Comparison of ENCODE assay signal across 8 cellular contexts in the genomic region with DNA sequence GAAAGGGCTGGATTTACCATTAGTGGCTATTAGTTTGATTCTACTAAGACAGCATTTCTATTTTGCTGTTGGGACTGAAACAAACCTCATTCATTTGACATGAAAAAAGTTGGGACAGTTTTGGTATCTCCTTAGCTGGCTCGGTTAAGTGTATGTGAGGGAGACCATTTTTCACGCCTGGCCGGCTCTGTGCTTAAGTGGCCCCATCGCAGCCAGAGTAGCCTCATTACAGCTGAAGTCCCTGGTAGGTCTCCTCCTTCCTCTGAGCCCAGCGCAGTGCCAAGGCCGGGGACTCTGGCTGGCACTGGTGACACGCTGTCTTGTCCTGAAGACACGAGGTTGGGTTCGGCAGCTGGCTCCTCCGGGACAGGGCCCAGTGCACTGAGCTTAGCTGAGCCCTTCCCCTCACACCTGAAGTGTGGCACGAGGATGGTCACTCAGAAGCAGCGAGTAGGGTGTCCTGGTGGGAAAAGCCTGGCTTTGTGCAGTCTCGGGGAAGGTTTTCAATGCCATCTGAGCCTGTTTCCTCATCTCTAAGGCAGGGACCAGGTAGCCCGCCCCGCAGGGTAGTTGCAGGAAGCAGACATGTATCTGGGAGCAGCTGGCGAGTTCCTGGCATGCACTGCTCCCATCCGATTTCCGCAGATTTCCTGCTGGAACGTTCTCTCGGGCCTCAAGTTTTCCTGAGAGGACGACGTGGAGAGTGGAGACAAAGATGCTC.
A peak's percentile ranks its signal among the peaks of the same experiment; 100 is the strongest.
DNase-seq lines count a peak whose midpoint lies in the region; ATAC-seq, FAIRE-seq and TF ChIP-seq lines count a peak whose summit lies in the region.

No MANE protein-coding gene starts in this region.

- no peak for DNase-seq in Karpas-422
- DNase-seq in brain microvascular endothelial cell = no peak
- peak; percentile 57 for DNase-seq in lower lobe of right lung
- DNase-seq in NCI-H2107 treated with DMSO at 0.1 percent for 48 hours (lab: John Stamatoyannopoulos, UW; ENCODE audit: unreplicated experiment) = no peak
- no peak for DNase-seq in cerebellum (ENCODE audit: low spot score)
- no peak for DNase-seq in RCC 7860 (ENCODE audit: low spot score)

- in situ Hi-C loops in brain microvascular endothelial cell (cut with HindIII; ENCODE audit: low pct_ligation_motif_present, low sequenced_read_pairs) = no loop called here

- H3K9ac ChIP-seq in ES-I3 (ENCODE audit: low read depth, low read length) (peak overlapping the region; percentile 45), Karpas-422 (ENCODE audit: low read length) (peak overlapping the region; percentile 80)

- TF ChIP-seq CTCF in brain microvascular endothelial cell (IDR thresholded peaks at IDR 0.05; ENCODE audit: low read depth, low read length, missing control alignments) = no peak
- TF ChIP-seq CTCF in lower lobe of right lung (IDR thresholded peaks at IDR 0.05) = no peak

- H3K9me3 ChIP-seq in ES-I3 (ENCODE audit: control insufficient read depth, insufficient read depth, low read length) (no peaks in the 10 kb centered on the region), Karpas-422 (ENCODE audit: low read length) (no peaks in the 10 kb centered on the region), lower lobe of right lung (no peaks in the 10 kb centered on the region)

- no peak for FAIRE-seq in RCC 7860 (lab: Jason Lieb, UNC)

- H3K27me3 ChIP-seq in Karpas-422 (ENCODE audit: low read length) = no peaks in the 10 kb centered on the region
- no peaks in the 10 kb centered on the region for H3K27me3 ChIP-seq in brain microvascular endothelial cell (replicated peaks)
- H3K27me3 ChIP-seq in lower lobe of right lung (ENCODE audit: low read depth) = no peaks in the 10 kb centered on the region

- H3K27ac ChIP-seq in Karpas-422 (ENCODE audit: low read length) = no peak overlapping the region
- H3K27ac ChIP-seq in brain microvascular endothelial cell = peak overlapping the region; percentile 99
- H3K27ac ChIP-seq in lower lobe of right lung = peak overlapping the region; percentile 93

- no peaks in the 10 kb centered on the region for H3K9me2 ChIP-seq in Karpas-422 (replicated peaks; ENCODE audit: insufficient read depth, low read length)

- H3K79me2 ChIP-seq in Karpas-422 (ENCODE audit: low read length) = no peaks in the 10 kb centered on the region

- H3K4me3 ChIP-seq in Karpas-422 (ENCODE audit: low read length) (peak overlapping the region; percentile 71), brain microvascular endothelial cell (ENCODE audit: low read depth, low read length) (peak overlapping the region; percentile 65), lower lobe of right lung (peak overlapping the region; percentile 75)

- ATAC-seq in GM21447 (IDR thresholded peaks at IDR 0.05; ENCODE audit: unreplicated experiment) (peak; percentile 12), lower lobe of right lung (peak; percentile 12 to 31)

- H3K4me1 ChIP-seq in ES-I3 (ENCODE audit: insufficient read depth, low read length) (peaks cover 17% of the 10 kb centered on the region; the same call in 1 of the 2 replicates), Karpas-422 (ENCODE audit: low read length) (peaks cover 15% of the 10 kb centered on the region), lower lobe of right lung (peaks cover 26% of the 10 kb centered on the region)

- no peaks in the 10 kb centered on the region for H4K20me1 ChIP-seq in Karpas-422 (ENCODE audit: insufficient read depth, low read depth, low read length)

- H3K36me3 ChIP-seq in ES-I3 (ENCODE audit: insufficient read depth, low read length) = no peaks in the 10 kb centered on the region
- no peaks in the 10 kb centered on the region for H3K36me3 ChIP-seq in Karpas-422 (ENCODE audit: insufficient read depth, low read length)
- H3K36me3 ChIP-seq in brain microvascular endothelial cell (replicated peaks) = no peaks in the 10 kb centered on the region
- H3K36me3 ChIP-seq in lower lobe of right lung = no peaks in the 10 kb centered on the region

- H3K4me2 ChIP-seq in Karpas-422 (ENCODE audit: low read depth, low read length, poor library complexity, severe bottlenecking) = peak overlapping the region; percentile 82

- no peak overlapping the region for H2AFZ ChIP-seq in Karpas-422 (ENCODE audit: low read length)

- intact Hi-C loops in lower lobe of right lung (cut with DNase I) = no loop called here
